In the genomic region with DNA sequence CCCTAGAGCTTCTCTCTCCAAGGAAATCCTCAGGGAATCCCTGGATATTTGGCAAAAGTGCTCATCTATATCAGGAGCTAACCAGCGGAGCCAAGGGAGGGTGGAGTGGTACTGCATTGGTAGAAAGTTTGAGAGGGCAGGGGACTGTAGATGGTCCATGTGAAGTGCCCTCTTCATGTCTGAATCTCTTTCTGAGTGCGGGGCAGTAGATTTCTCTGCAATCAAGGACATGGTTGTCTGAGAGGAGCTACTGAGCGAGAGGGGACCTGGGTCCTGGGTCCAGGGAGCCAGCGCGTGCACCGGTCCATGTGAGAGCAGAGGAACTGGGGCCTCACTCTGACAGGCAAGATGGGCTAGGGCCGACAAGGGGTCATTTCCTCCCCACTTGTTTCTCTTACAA, we compare ENCODE assay signal across 8 cellular contexts. TPM values are rescaled to one million over a fixed set of nuclear protein-coding genes. Genes with fewer than 3 reads are reported as not detected.
A peak's percentile ranks its signal among the peaks of the same experiment; 100 is the strongest.
DNase-seq lines count a peak whose midpoint lies in the region; ATAC-seq, FAIRE-seq and TF ChIP-seq lines count a peak whose summit lies in the region.

No MANE protein-coding gene starts in this region.

- peaks cover 79% of the 10 kb centered on the region for H3K4me1 ChIP-seq in A549
- H3K4me1 ChIP-seq in MM.1S (ENCODE audit: low read length), result peaks cover 28% of the 10 kb centered on the region
- peaks cover 9% of the 10 kb centered on the region for H3K4me1 ChIP-seq in mucosa of stomach (ENCODE audit: control insufficient read depth, insufficient read depth, low read length)

- no peak for TF ChIP-seq CTCF in A549 (IDR thresholded peaks at IDR 0.05)
- no peak for TF ChIP-seq CTCF in MM.1S (IDR thresholded peaks at IDR 0.05; ENCODE audit: low read length)
- no peak for TF ChIP-seq CTCF in cardiac fibroblast (IDR thresholded peaks at IDR 0.05; ENCODE audit: low read depth, low read length)

- CTCF ChIA-PET in A549 (lab: Yijun Ruan, JAX), result interaction anchor here (1.1 to 2.0 kb wide), 3 partner anchors 23 to 59 kb away, joined by 4 to 12 read pairs (median 4); no protein-coding TSS in a partner anchor

- H2AFZ ChIP-seq in MM.1S (ENCODE audit: low read length), result 0 out of 2 replicates have a peak overlapping the region, but pooled peaks have one; percentile 92

- no peaks in the 10 kb centered on the region for H3K36me3 ChIP-seq in MM.1S (replicated peaks; ENCODE audit: insufficient read depth, low read length)
- no peaks in the 10 kb centered on the region for H3K36me3 ChIP-seq in mucosa of stomach (ENCODE audit: control insufficient read depth, insufficient read depth, low read length)

- no peak for FAIRE-seq in A549 (lab: Jason Lieb, UNC)

- TF ChIP-seq POLR2A in A549 (IDR thresholded peaks at IDR 0.05; ENCODE audit: low read length), result no peak

- POLR2A ChIA-PET in A549 (lab: Yijun Ruan, JAX), result interaction anchor here (2.1 kb wide), 1 partner anchor 11 kb away, joined by 11 read pairs; no protein-coding TSS in a partner anchor

- ATAC-seq in A549, result peak; percentile 58 to 60; a peak in 5 of 6 replicates

- no peak for TF ChIP-seq RAD21 in A549 (conservative IDR thresholded peaks at IDR 0.05 in 1 of 2, IDR thresholded peaks at IDR 0.05 in 1 of 2)

- H3K9me2 ChIP-seq in MM.1S (replicated peaks; ENCODE audit: insufficient read depth, low read length), result no peaks in the 10 kb centered on the region

- no peak for TF ChIP-seq EP300 in A549 (IDR thresholded peaks at IDR 0.05)

- no peaks in the 10 kb centered on the region for H3K27me3 ChIP-seq in MM.1S (replicated peaks; ENCODE audit: insufficient read depth, low read length)
- H3K27me3 ChIP-seq in mucosa of stomach (ENCODE audit: control insufficient read depth, insufficient read depth, low read length), result no peaks in the 10 kb centered on the region

- H3K79me2 ChIP-seq in MM.1S (ENCODE audit: low read length), result 0 out of 2 replicates have a peak, but pooled peaks cover 4% of the 10 kb centered on the region

- H3K9me3 ChIP-seq in A549, result no peaks in the 10 kb centered on the region
- H3K9me3 ChIP-seq in MM.1S (replicated peaks; ENCODE audit: insufficient read depth, low read length), result no peaks in the 10 kb centered on the region
- no peaks in the 10 kb centered on the region for H3K9me3 ChIP-seq in mucosa of stomach (ENCODE audit: control insufficient read depth, low read length)

- DNase-seq in A549 (ENCODE audit: low read depth in 1 of 2, low spot score in 1 of 2) (no peak), MM.1S (no peak), cardiac fibroblast (ENCODE audit: low read depth in 2 of 2) (no peak), NCI-H1105 (lab: John Stamatoyannopoulos, UW) (no peak), COLO829 (ENCODE audit: low spot score) (no peak), NCI-H345 (lab: John Stamatoyannopoulos, UW) (no peak), NCI-H2107 treated with DMSO at 0.1 percent for 48 hours (lab: John Stamatoyannopoulos, UW; ENCODE audit: unreplicated experiment) (no peak)

- H3K4me3 ChIP-seq in A549 (peak overlapping the region; percentile 71), MM.1S (ENCODE audit: low read length) (peak overlapping the region; percentile 84; the same call in 1 of the 2 replicates), cardiac fibroblast (replicated peaks in 1 of 2; ENCODE audit: low read depth in 2 of 2, low read length in 2 of 2) (peak overlapping the region; percentile 57 to 62), mucosa of stomach (ENCODE audit: low read length) (peak overlapping the region; percentile 62)

- 77% methylated on average over 7 of the region's 7 CpGs for WGBS in A549 (ENCODE audit: missing lambda C conversion rate)

- H3K4me2 ChIP-seq in A549, result peak overlapping the region; percentile 97
- H3K4me2 ChIP-seq in MM.1S (ENCODE audit: low read depth, low read length), result peak overlapping the region; percentile 83

- H3K27ac ChIP-seq in A549 (peak overlapping the region; percentile 89 to 95), MM.1S (ENCODE audit: low read length) (no peak overlapping the region)

- H4K20me1 ChIP-seq in MM.1S (ENCODE audit: insufficient read depth, low read length), result no peaks in the 10 kb centered on the region

- H3F3A ChIP-seq in MM.1S (ENCODE audit: insufficient read depth, low read length), result peaks cover 28% of the 10 kb centered on the region

- H3K9ac ChIP-seq in MM.1S (ENCODE audit: low read length) (0 out of 2 replicates have a peak overlapping the region, but pooled peaks have one; percentile 52), mucosa of stomach (ENCODE audit: low read length) (no peak overlapping the region)

TF ChIP-seq in A549, 52 proteins besides CTCF, POLR2A, EP300 and RAD21:
- no peak for TF ChIP-seq RARB (CRISPR knock-in tag; IDR thresholded peaks at IDR 0.05)

RNA-seq across cellular contexts. Expression of a gene that starts 0.7 kb away (rescaled TPM):
- polyA plus RNA-seq in A549 (2011; rRNA removed) (6.9 and 7.9 TPM in 2 replicates), A549 (2017; fragmentation: RNase III; extraction: RNeasy Plus Mini Kit Qiagen cat#74134 plus additional on column Dnase treatment) (5.5 to 7.4 TPM (median 7.1 TPM) in 3 replicates)
- polyA plus RNA-seq in A549 (2012; cell fraction: cytosol; rRNA removed), result 2.4 and 2.7 TPM in 2 replicates
- polyA plus RNA-seq in A549 (2012; cell fraction: nucleus; rRNA removed), result 1.8 and 2.1 TPM in 2 replicates
- polyA minus RNA-seq in A549 (2011; rRNA and poly(A)+ RNA removed), result 13.3 and 19.2 TPM in 2 replicates

RNA-seq across cellular contexts. Expression of a gene that starts 19.1 kb away (rescaled TPM):
- 0.13 and 0.19 TPM in 2 replicates for polyA plus RNA-seq in A549 (2011; rRNA removed)
- 0.05 and 0.22 TPM in 2 replicates for polyA plus RNA-seq in A549 (2012; cell fraction: cytosol; rRNA removed)
- polyA plus RNA-seq in A549 (2012; cell fraction: nucleus; rRNA removed), result not detected in 2 replicates
- polyA plus RNA-seq in A549 (2017; fragmentation: RNase III; extraction: RNeasy Plus Mini Kit Qiagen cat#74134 plus additional on column Dnase treatment), result 0.08 TPM in 1 of 3 replicates, not detected in the others
- polyA minus RNA-seq in A549 (2011; rRNA and poly(A)+ RNA removed), result 0.34 TPM in 1 of 2 replicates, not detected in the other

RNA-seq across cellular contexts. Expression of a gene that starts 25.3 kb away (rescaled TPM):
- polyA plus RNA-seq in A549 (2011; rRNA removed) (0.07 TPM in 1 of 2 replicates, not detected in the other), A549 (2017; fragmentation: RNase III; extraction: RNeasy Plus Mini Kit Qiagen cat#74134 plus additional on column Dnase treatment) (not detected in 3 replicates)
- polyA plus RNA-seq in A549 (2012; cell fraction: cytosol; rRNA removed), result 0.03 and 0.04 TPM in 2 replicates
- 0.30 and 0.40 TPM in 2 replicates for polyA plus RNA-seq in A549 (2012; cell fraction: nucleus; rRNA removed)
- not detected in 2 replicates for polyA minus RNA-seq in A549 (2011; rRNA and poly(A)+ RNA removed)

RNA-seq across cellular contexts. Expression of a gene that starts 26.3 kb away (rescaled TPM):
- 1.1 and 3.1 TPM in 2 replicates for polyA plus RNA-seq in A549 (2011; rRNA removed)
- 1.5 and 2.8 TPM in 2 replicates for polyA plus RNA-seq in A549 (2012; cell fraction: cytosol; rRNA removed)
- polyA plus RNA-seq in A549 (2012; cell fraction: nucleus; rRNA removed), result 1.1 and 3.1 TPM in 2 replicates
- polyA plus RNA-seq in A549 (2017; fragmentation: RNase III; extraction: RNeasy Plus Mini Kit Qiagen cat#74134 plus additional on column Dnase treatment), result 4.1 to 25.3 TPM (median 4.8 TPM) in 3 replicates
- 0.58 and 1.3 TPM in 2 replicates for polyA minus RNA-seq in A549 (2011; rRNA and poly(A)+ RNA removed)

RNA-seq across cellular contexts. Expression of a gene that starts 58.5 kb away (rescaled TPM):
- polyA plus RNA-seq in A549 (2011; rRNA removed) (59.7 and 84.6 TPM in 2 replicates), A549 (2017; fragmentation: RNase III; extraction: RNeasy Plus Mini Kit Qiagen cat#74134 plus additional on column Dnase treatment) (36.3 to 40.3 TPM (median 36.5 TPM) in 3 replicates)
- 33.7 and 39.5 TPM in 2 replicates for polyA plus RNA-seq in A549 (2012; cell fraction: cytosol; rRNA removed)
- 8.3 and 12.9 TPM in 2 replicates for polyA plus RNA-seq in A549 (2012; cell fraction: nucleus; rRNA removed)
- 11.5 and 12.8 TPM in 2 replicates for polyA minus RNA-seq in A549 (2011; rRNA and poly(A)+ RNA removed)
